ENCODE assay signal across 8 cellular contexts in the genomic region with DNA sequence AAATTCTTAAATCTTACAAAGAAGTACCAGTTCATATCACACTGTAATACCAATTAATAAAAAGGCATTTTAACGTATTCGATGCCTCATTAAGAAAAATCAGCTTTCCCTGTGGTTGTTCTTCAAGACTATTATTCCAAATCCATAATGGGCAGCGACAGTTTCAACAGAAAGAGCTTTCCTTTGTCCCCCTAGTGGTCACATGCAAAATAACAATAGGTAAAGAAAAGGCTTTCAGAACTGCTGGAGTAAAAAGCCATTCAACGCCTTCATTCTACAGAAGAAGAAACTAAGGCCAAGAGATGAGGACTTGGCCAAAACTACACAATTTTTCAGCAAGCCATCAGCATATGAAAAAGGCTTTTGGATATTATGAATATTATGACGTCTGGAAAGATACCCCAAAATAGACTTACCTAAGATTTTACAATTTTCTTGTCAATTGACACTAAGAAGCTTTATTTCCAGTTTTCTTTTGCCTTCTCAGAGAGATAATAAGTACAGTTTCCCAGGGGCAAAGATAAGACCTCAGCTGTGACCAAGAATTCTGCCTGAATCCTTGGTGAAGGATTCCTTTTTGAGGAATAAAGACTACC. TPM values are rescaled to one million over a fixed set of nuclear protein-coding genes. Genes with fewer than 3 reads are reported as not detected.
A peak's percentile ranks its signal among the peaks of the same experiment; 100 is the strongest.
DNase-seq lines count a peak whose midpoint lies in the region; ATAC-seq and TF ChIP-seq lines count a peak whose summit lies in the region.

No MANE protein-coding gene starts in this region.

- no peaks in the 10 kb centered on the region for H3K4me1 Mint-ChIP-seq in brain

- H4K91ac ChIP-seq in mesenchymal stem cell (ENCODE audit: low read length), result no peak overlapping the region

- H3K27me3 ChIP-seq in mesenchymal stem cell (ENCODE audit: control insufficient read depth in 1 of 2, insufficient read depth in 1 of 2, low read length in 2 of 2), result peaks cover 0 to 5% of the 10 kb centered on the region in 2 experiments

- H3K14ac ChIP-seq in mesenchymal stem cell (ENCODE audit: low read length in 2 of 2), result no peak overlapping the region

- peaks cover 11% of the 10 kb centered on the region for H3K27me3 Mint-ChIP-seq in brain

- no peak overlapping the region for H3K4me2 ChIP-seq in mesenchymal stem cell (ENCODE audit: low read length, poor library complexity, severe bottlenecking)

- no peaks in the 10 kb centered on the region for H3K36me3 Mint-ChIP-seq in brain

- peak overlapping the region in 1 of 5 experiments; percentile 6 for H3K27ac Mint-ChIP-seq in brain

- no peak for TF ChIP-seq POLR2A in GM18505 (IDR thresholded peaks at IDR 0.05; ENCODE audit: borderline replicate concordance, extremely low read depth, insufficient read depth, insufficient read length)

- no peak overlapping the region for H2AK5ac ChIP-seq in mesenchymal stem cell (ENCODE audit: low read length, severe bottlenecking)

- ATAC-seq in GM18505 (IDR thresholded peaks at IDR 0.05; ENCODE audit: unreplicated experiment), result no peak

- DNase-seq in AML-193 (lab: John Stamatoyannopoulos, UW), result peak; percentile 5 to 8
- no peak for DNase-seq in GM20000 (ENCODE audit: low spot score)
- DNase-seq in NCI-H2171 treated with DMSO at 0.1 percent for 48 hours (lab: John Stamatoyannopoulos, UW), result peak; percentile 47
- peak; percentile 46 for DNase-seq in mesenchymal stem cell
- DNase-seq in KG1 (lab: John Stamatoyannopoulos, UW), result no peak
- DNase-seq in activated gamma-delta T cell treated with Interleukin-2 at 50 U/mL for 16 hours, result no peak

- H3K4me3 ChIP-seq in mesenchymal stem cell (ENCODE audit: insufficient read depth in 1 of 2, low read depth in 1 of 2, low read length in 2 of 2), result no peak overlapping the region

- peaks cover 0 to 2% (median 0%) of the 10 kb centered on the region in 5 experiments for H3K9me3 Mint-ChIP-seq in brain

- H3K23ac ChIP-seq in mesenchymal stem cell (ENCODE audit: low read length in 2 of 2), result no peak overlapping the region

- 10% methylated on average over 3 of the region's 5 CpGs for WGBS in mesenchymal stem cell

- H3K9ac ChIP-seq in mesenchymal stem cell (ENCODE audit: low read length), result no peak overlapping the region

- H3K27ac ChIP-seq in mesenchymal stem cell (ENCODE audit: low read length, poor library complexity, severe bottlenecking), result no peak overlapping the region

- no peak overlapping the region for H2BK120ac ChIP-seq in mesenchymal stem cell (ENCODE audit: low read depth, low read length)

- TF ChIP-seq CTCF in GM20000 (IDR thresholded peaks at IDR 0.05; ENCODE audit: extremely low read depth, missing control alignments) (peak; percentile 61), brain (conservative IDR thresholded peaks at IDR 0.05) (peak; percentile 56 to 82)

- H2BK5ac ChIP-seq in mesenchymal stem cell (ENCODE audit: low read depth, low read length, poor library complexity, severe bottlenecking), result no peak overlapping the region

- no peak overlapping the region for H3K4ac ChIP-seq in mesenchymal stem cell (ENCODE audit: low read depth in 1 of 2, low read length in 2 of 2)

- H4K8ac ChIP-seq in mesenchymal stem cell (ENCODE audit: low read length), result no peak overlapping the region

- no peaks in the 10 kb centered on the region for H3K9me3 ChIP-seq in mesenchymal stem cell (ENCODE audit: control insufficient read depth, low read length)

- H3K4me1 ChIP-seq in mesenchymal stem cell (ENCODE audit: control insufficient read depth, insufficient read depth, low read depth, low read length), result no peaks in the 10 kb centered on the region

- H3K4me3 Mint-ChIP-seq in brain, result peak overlapping the region in 1 of 5 experiments; percentile 22

- H2AFZ ChIP-seq in mesenchymal stem cell (ENCODE audit: low read depth, low read length), result no peak overlapping the region

- no peaks in the 10 kb centered on the region for H3K79me1 ChIP-seq in mesenchymal stem cell (replicated peaks; ENCODE audit: low read length, poor library complexity, severe bottlenecking)

- H2BK12ac ChIP-seq in mesenchymal stem cell (ENCODE audit: low read length in 2 of 2), result no peak overlapping the region

- H3K18ac ChIP-seq in mesenchymal stem cell (ENCODE audit: low read depth in 1 of 2, low read length in 2 of 2), result no peak overlapping the region

- H2BK15ac ChIP-seq in mesenchymal stem cell (ENCODE audit: low read depth, poor library complexity, severe bottlenecking), result no peak overlapping the region

- no peaks in the 10 kb centered on the region for H3K36me3 ChIP-seq in mesenchymal stem cell (ENCODE audit: control insufficient read depth in 1 of 2, insufficient read depth in 2 of 2, low read depth in 1 of 2, low read length in 2 of 2)

RNA-seq across cellular contexts. Expression of gene CDH6, which starts 6.7 kb away (rescaled TPM):
- polyA plus RNA-seq in brain (ENCODE audit: insufficient read depth, low read depth, low replicate concordance), result 1.9 TPM
- 7.0 TPM for polyA plus RNA-seq in mesenchymal stem cell (2013, experiment 1 of 2)
- polyA plus RNA-seq in mesenchymal stem cell (2013, experiment 2 of 2), result 7.3 TPM

Comparison
In these comparisons a context has a peak if more than half of its experiments do, and no peak if none do; other contexts are left out.
1. DNase-seq: peak in AML-193 (2 of 2), NCI-H2171 treated with DMSO at 0.1 percent for 48 hours (single experiment) and mesenchymal stem cell (single experiment); none in GM20000 (single experiment), KG1 (single experiment) and activated gamma-delta T cell treated with Interleukin-2 at 50 U/mL for 16 hours (single experiment).